Comparison of ENCODE assay signal across 8 cellular contexts in genomic region chr6:157536218-157536534, GRCh38.
A peak's percentile ranks its signal among the peaks of the same experiment; 100 is the strongest.
DNase-seq lines count a peak whose midpoint lies in the region; ATAC-seq and TF ChIP-seq lines count a peak whose summit lies in the region.

No MANE protein-coding gene starts in this region.

- no peaks in the 10 kb centered on the region for H4K20me1 ChIP-seq in DND-41 (ENCODE audit: insufficient read depth, low read length)
- no peaks in the 10 kb centered on the region for H4K20me1 ChIP-seq in Loucy (ENCODE audit: insufficient read depth, low read length, poor library complexity, severe bottlenecking)

- no peaks in the 10 kb centered on the region for H3K9me2 ChIP-seq in Loucy (replicated peaks; ENCODE audit: low read depth, low read length)

- H2BK5ac ChIP-seq in neuronal stem cell (ENCODE audit: low read length), result no peak overlapping the region

- no peak overlapping the region for H3K18ac ChIP-seq in neuronal stem cell (ENCODE audit: low read length)

- H4K8ac ChIP-seq in neuronal stem cell (ENCODE audit: low read depth, low read length), result no peak overlapping the region

- H3K9me3 ChIP-seq in DND-41 (ENCODE audit: insufficient read depth, low read length, severe bottlenecking), result no peaks in the 10 kb centered on the region
- no peaks in the 10 kb centered on the region for H3K9me3 ChIP-seq in Loucy (ENCODE audit: insufficient read depth, low read depth, low read length)
- H3K9me3 ChIP-seq in breast epithelium, result no peaks in the 10 kb centered on the region
- no peaks in the 10 kb centered on the region for H3K9me3 ChIP-seq in neuronal stem cell (replicated peaks in 1 of 2; ENCODE audit: control insufficient read depth in 2 of 2, insufficient read depth in 1 of 2, low read depth in 1 of 2, low read length in 2 of 2)

- H2AFZ ChIP-seq in DND-41 (ENCODE audit: low read depth, low read length), result peak overlapping the region; percentile 68
- peak overlapping the region; percentile 89 for H2AFZ ChIP-seq in Loucy (ENCODE audit: low read length)
- H2AFZ ChIP-seq in neuronal stem cell (ENCODE audit: low read length), result peak overlapping the region; percentile 17

- no peak overlapping the region for H2BK12ac ChIP-seq in neuronal stem cell (ENCODE audit: low read length)

- H3K27me3 ChIP-seq in DND-41 (ENCODE audit: insufficient read depth, low read length, poor library complexity), result no peaks in the 10 kb centered on the region
- no peaks in the 10 kb centered on the region for H3K27me3 ChIP-seq in Loucy (ENCODE audit: insufficient read depth, low read length, poor library complexity, severe bottlenecking)
- no peaks in the 10 kb centered on the region for H3K27me3 ChIP-seq in breast epithelium
- no peaks in the 10 kb centered on the region for H3K27me3 ChIP-seq in neuronal stem cell (ENCODE audit: control insufficient read depth in 3 of 3, insufficient read depth in 3 of 3, low read depth in 1 of 3, low read length in 3 of 3)

- no peak overlapping the region for H3K14ac ChIP-seq in neuronal stem cell (ENCODE audit: low read length)

- H3K9ac ChIP-seq in DND-41 (ENCODE audit: low read depth, low read length), result no peak overlapping the region
- H3K9ac ChIP-seq in Loucy (ENCODE audit: low read depth, low read length, poor library complexity, severe bottlenecking), result no peak overlapping the region
- no peak overlapping the region for H3K9ac ChIP-seq in neuronal stem cell (ENCODE audit: low read depth, low read length, poor library complexity)

- H3F3A ChIP-seq in Loucy (ENCODE audit: low read depth), result no peaks in the 10 kb centered on the region

- no peak; the same call in 2 of the 3 replicates for ATAC-seq in DND-41 (ENCODE audit: insufficient read depth, low read depth)
- no peak for ATAC-seq in GM19455 (IDR thresholded peaks at IDR 0.05; ENCODE audit: unreplicated experiment)
- ATAC-seq in GM18511 (IDR thresholded peaks at IDR 0.05; ENCODE audit: unreplicated experiment), result no peak

- no peak overlapping the region for H4K91ac ChIP-seq in neuronal stem cell (ENCODE audit: low read depth, low read length, poor library complexity)

- H3K79me2 ChIP-seq in DND-41 (ENCODE audit: insufficient read depth, low read length), result no peaks in the 10 kb centered on the region
- no peaks in the 10 kb centered on the region for H3K79me2 ChIP-seq in Loucy (ENCODE audit: insufficient read depth, low read length)

- DNase-seq in DND-41 (no peak), breast epithelium (ENCODE audit: low spot score in 2 of 2) (no peak), neuronal stem cell (ENCODE audit: low spot score) (no peak), NCI-H2107 treated with DMSO at 0.1 percent for 48 hours (lab: John Stamatoyannopoulos, UW; ENCODE audit: unreplicated experiment) (no peak)
- DNase-seq in activated effector memory CD4-positive, alpha-beta T cell treated with Interleukin-2 at 50 U/mL for 16 hours, result no peak

- no peak overlapping the region for H3K23ac ChIP-seq in neuronal stem cell (ENCODE audit: low read depth, low read length, poor library complexity)

- no peak overlapping the region for H2BK15ac ChIP-seq in neuronal stem cell (ENCODE audit: low read length)

- WGBS in neuronal stem cell (ENCODE audit: extremely low coverage in 2 of 2, insufficient read length in 2 of 2, insufficient replicate concordance in 1 of 2), 2 donors, result no CpG with 5 or more reads among the region's 2 CpGs

- no peak overlapping the region for H2AK5ac ChIP-seq in neuronal stem cell (ENCODE audit: low read depth, low read length)

- H3K4ac ChIP-seq in neuronal stem cell (ENCODE audit: low read length), result no peak overlapping the region

- H3K36me3 ChIP-seq in DND-41 (ENCODE audit: insufficient read depth, low read length), result no peaks in the 10 kb centered on the region
- H3K36me3 ChIP-seq in Loucy (ENCODE audit: insufficient read depth, low read length), result no peaks in the 10 kb centered on the region
- no peaks in the 10 kb centered on the region for H3K36me3 ChIP-seq in breast epithelium
- no peaks in the 10 kb centered on the region for H3K36me3 ChIP-seq in neuronal stem cell (replicated peaks in 1 of 2; ENCODE audit: control insufficient read depth in 2 of 2, insufficient read depth in 2 of 2, low read length in 2 of 2)

- no peak for TF ChIP-seq POLR2A in breast epithelium (IDR thresholded peaks at IDR 0.05)

- H3K4me2 ChIP-seq in DND-41 (ENCODE audit: insufficient read depth, low read length) (peak overlapping the region; percentile 13), Loucy (ENCODE audit: low read depth, low read length, poor library complexity, severe bottlenecking) (peak overlapping the region; percentile 57), neuronal stem cell (ENCODE audit: insufficient read depth, low read length, poor library complexity, severe bottlenecking) (no peak overlapping the region)

- H3K79me1 ChIP-seq in neuronal stem cell (ENCODE audit: low read depth, low read length), result no peaks in the 10 kb centered on the region

- peak overlapping the region; percentile 55 for H3K27ac ChIP-seq in DND-41 (ENCODE audit: low read length)
- peak overlapping the region; percentile 50 to 77 for H3K27ac ChIP-seq in breast epithelium
- no peak overlapping the region for H3K27ac ChIP-seq in neuronal stem cell (replicated peaks; ENCODE audit: low read length)

- no peak for TF ChIP-seq CTCF in DND-41 (IDR thresholded peaks at IDR 0.05; ENCODE audit: borderline replicate concordance, extremely low read depth, low read length, poor library complexity, severe bottlenecking)
- no peak for TF ChIP-seq CTCF in Loucy (conservative IDR thresholded peaks at IDR 0.05; ENCODE audit: low read length)
- no peak for TF ChIP-seq CTCF in breast epithelium (IDR thresholded peaks at IDR 0.05)

- H3K4me3 ChIP-seq in DND-41 (ENCODE audit: low read depth in 1 of 2, low read length in 2 of 2), result no peak overlapping the region
- H3K4me3 ChIP-seq in Loucy (ENCODE audit: low read length, poor library complexity, severe bottlenecking), result peak overlapping the region; percentile 27
- H3K4me3 ChIP-seq in breast epithelium, result no peak overlapping the region
- H3K4me3 ChIP-seq in neuronal stem cell (ENCODE audit: low read length in 2 of 2), result no peak overlapping the region

- no peak overlapping the region for H2BK120ac ChIP-seq in neuronal stem cell (ENCODE audit: low read depth, low read length)

- H3K4me1 ChIP-seq in DND-41 (ENCODE audit: insufficient read depth, low read length) (peaks cover 17% of the 10 kb centered on the region), Loucy (ENCODE audit: insufficient read depth, low read length, poor library complexity, severe bottlenecking) (peaks cover 17% of the 10 kb centered on the region), breast epithelium (peaks cover 0 to 5% of the 10 kb centered on the region in 2 donors), neuronal stem cell (ENCODE audit: control insufficient read depth in 2 of 2, insufficient read depth in 1 of 2, low read depth in 1 of 2, low read length in 2 of 2) (peaks cover 24 to 27% of the 10 kb centered on the region in 2 donors)

- intact Hi-C loops in breast epithelium (cut with DNase I; ENCODE audit: low total_unique reads), result no loop called here

Comparison
In these comparisons a context has a peak if more than half of its experiments do, and no peak if none do; other contexts are left out.
1. H2AFZ ChIP-seq: peak in every context shown above with its lines; median percentile 89 in Loucy; 68 in DND-41; 17 in neuronal stem cell.